Comparison of ENCODE assay signal across 8 cellular contexts in the genomic region with DNA sequence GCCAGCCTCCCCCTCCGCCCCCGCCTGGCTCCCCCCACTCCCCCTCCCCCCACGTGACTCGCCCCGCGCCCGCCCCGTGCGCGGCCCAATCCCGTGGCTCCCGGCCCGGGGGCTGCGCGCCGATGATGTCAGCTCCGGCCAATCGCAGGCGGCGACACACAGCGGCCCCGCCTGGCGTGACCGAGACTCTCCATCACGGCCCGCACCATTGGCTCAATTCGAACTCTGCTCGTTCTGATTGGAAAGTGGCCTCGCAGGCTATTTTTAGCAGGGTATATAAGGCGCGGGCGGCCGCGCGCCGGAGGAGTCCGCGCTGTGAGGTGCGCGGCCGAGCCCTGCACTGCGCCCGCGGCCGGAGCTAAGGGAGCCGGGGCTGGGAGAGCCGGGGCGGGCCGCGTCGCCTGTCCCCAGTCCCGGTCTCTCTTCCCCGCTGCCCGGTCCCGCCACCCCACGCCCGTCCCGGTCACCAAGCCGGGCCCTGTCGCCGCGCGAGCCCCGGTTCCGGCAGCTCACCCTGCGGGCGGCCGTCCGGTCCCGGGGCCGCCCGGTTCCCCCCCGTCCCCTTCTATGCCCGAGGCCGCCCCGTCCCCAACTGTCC. TPM values are rescaled to one million over a fixed set of nuclear protein-coding genes. Genes with fewer than 3 reads are reported as not detected.
DNase-seq lines count a peak whose midpoint lies in the region; TF ChIP-seq lines count a peak whose summit lies in the region.

No MANE protein-coding gene starts in this region.

- H3K27me3 ChIP-seq in GM06990 (replicated peaks; ENCODE audit: control insufficient read depth, insufficient read depth, low read length) (no peaks in the 10 kb centered on the region), SJCRH30 (no peaks in the 10 kb centered on the region), neutrophil (no peaks in the 10 kb centered on the region)

- peaks cover 39% of the 10 kb centered on the region for H3K4me1 Mint-ChIP-seq in HFFc6 (ENCODE audit: low read depth)

- H3K9me3 ChIP-seq in SJCRH30 (replicated peaks), result no peaks in the 10 kb centered on the region
- H3K9me3 ChIP-seq in neutrophil, result no peaks in the 10 kb centered on the region

- DNase-seq in GM06990 (ENCODE audit: extremely low read depth, insufficient read length), result peak; percentile 99
- DNase-seq in HFFc6, result peak; percentile 97
- peak; percentile 95 for DNase-seq in MV-4-11 (lab: John Stamatoyannopoulos, UW)
- peak; percentile 93 to 94 for DNase-seq in SJCRH30
- peak; percentile 99 for DNase-seq in activated naive CD4-positive, alpha-beta T cell treated with Interleukin-2 at 50 U/mL for 16 hours
- peak; percentile 97 for DNase-seq in foreskin melanocyte
- peak; percentile 85 to 99 (median 96) for DNase-seq in substantia nigra (lab: John Stamatoyannopoulos, UW)

- H3K4me3 ChIP-seq in GM06990 (replicated peaks; ENCODE audit: low read depth, low read length) (peak overlapping the region; percentile 95), SJCRH30 (peak overlapping the region; percentile 99), neutrophil (ENCODE audit: low read depth in 1 of 2, low read length in 1 of 2) (peak overlapping the region; percentile 93 to 99)

- peaks cover 8% of the 10 kb centered on the region; the same call in 1 of the 2 replicates for H3K4me1 ChIP-seq in SJCRH30
- H3K4me1 ChIP-seq in neutrophil (ENCODE audit: control insufficient read depth in 1 of 2, insufficient read depth in 1 of 2, low read depth in 1 of 2, low read length in 1 of 2), result peaks cover 33 to 35% of the 10 kb centered on the region in 2 experiments

- H3K36me3 ChIP-seq in GM06990 (ENCODE audit: control insufficient read depth, insufficient read depth, low read length) (peaks cover 12% of the 10 kb centered on the region), SJCRH30 (peaks cover 14% of the 10 kb centered on the region), neutrophil (peaks cover 25% of the 10 kb centered on the region)

- peaks cover 51% of the 10 kb centered on the region for H3K27me3 Mint-ChIP-seq in HFFc6 (ENCODE audit: insufficient read depth)

- peaks cover 42% of the 10 kb centered on the region for H3K36me3 Mint-ChIP-seq in HFFc6 (ENCODE audit: low read depth)

- H3K4me3 Mint-ChIP-seq in HFFc6, result peak overlapping the region; percentile 96

- TF ChIP-seq CTCF in GM06990 (IDR thresholded peaks at IDR 0.05; ENCODE audit: insufficient read depth, low read length, poor library complexity, severe bottlenecking), result no peak
- peak; percentile 27; the same call in 1 of the 2 replicates for TF ChIP-seq CTCF in HFFc6 (IDR thresholded peaks at IDR 0.05)
- TF ChIP-seq CTCF in neutrophil (IDR thresholded peaks at IDR 0.05), result peak; percentile 60

- H3K27ac Mint-ChIP-seq in HFFc6, result peak overlapping the region; percentile 99

- H3K27ac ChIP-seq in SJCRH30, result peak overlapping the region; percentile 100
- H3K27ac ChIP-seq in neutrophil, result peak overlapping the region; percentile 95
- H3K27ac ChIP-seq in substantia nigra (ENCODE audit: low read depth, low read length, poor library complexity, severe bottlenecking), result peak overlapping the region; percentile 95

- peaks cover 20% of the 10 kb centered on the region for H3K9me3 Mint-ChIP-seq in HFFc6

RNA-seq across cellular contexts. Expression of a gene that starts 0.3 kb away (rescaled TPM):
- total RNA-seq in HFFc6 (2021; fragmentation: NEBNext Ultra II Directional; extraction: Animal tissue kit (Norgen Biotek cat#: 25700)), result 100 to 1,000 TPM; 114 to 154 (median 142) TPM
- total RNA-seq in SJCRH30 (2014; rRNA removed; shearing (Covaris generic)), result 8.1 and 8.2 TPM in 2 replicates

Comparison
In these comparisons a context has a peak if more than half of its experiments do, and no peak if none do; other contexts are left out.
1. Peak in every context shown above with its lines: DNase-seq, H3K4me3 ChIP-seq and H3K27ac ChIP-seq.
2. RNA of a gene that starts 0.3 kb away (total RNA-seq): 114 to 154 TPM in HFFc6; 8.1 to 8.2 TPM in SJCRH30; every median in the first group is over 10 times any median in the second.